ENCODE assay signal across 15 cellular contexts in the genomic region with DNA sequence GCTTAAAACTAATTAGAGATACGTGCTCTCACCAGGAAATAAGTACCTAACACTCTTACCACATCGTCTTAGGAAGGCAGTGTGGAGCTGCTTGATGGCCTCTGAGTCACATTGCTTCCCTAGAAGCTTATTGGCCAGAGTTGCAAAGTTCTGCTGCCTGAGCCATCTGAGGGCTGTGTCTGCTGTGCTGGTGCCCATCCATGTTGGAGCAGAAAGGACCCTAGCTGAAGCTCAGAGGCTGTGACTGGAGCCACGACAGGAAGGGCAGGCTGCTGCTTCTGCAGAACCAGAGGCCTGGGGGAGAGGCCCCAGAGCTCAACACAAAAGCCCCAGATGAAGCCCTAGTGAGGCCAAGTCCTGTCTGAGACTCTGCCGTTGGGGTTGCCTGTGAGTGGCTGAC.
A peak's percentile ranks its signal among the peaks of the same experiment; 100 is the strongest.
DNase-seq lines count a peak whose midpoint lies in the region; ATAC-seq, FAIRE-seq and TF ChIP-seq lines count a peak whose summit lies in the region.
"Had no signal": no experiment of that assay in that cellular context is flagged by ENCODE, and none has a peak within 500 bp of the region (broad histone marks: within the 10 kb centered on the region; RNA-seq: fewer than 3 reads in every experiment).

No MANE protein-coding gene starts in this region.

- H3K27ac ChIP-seq in HCT116 (ENCODE audit: low read depth, low read length), result no peak overlapping the region
- H3K27ac ChIP-seq in astrocyte (ENCODE audit: low read depth, low read length), result no peak overlapping the region
- H3K27ac ChIP-seq in sigmoid colon, result no peak overlapping the region
- H3K27ac ChIP-seq: BLaER1 treated with 17β-estradiol and CSF1 and Interleukin-3, amounts not matched to agents 10 nM and 100 nM had no signal

- H3K27me3 ChIP-seq in HCT116 (ENCODE audit: insufficient read depth, low read length) (no peaks in the 10 kb centered on the region), astrocyte (ENCODE audit: insufficient read depth, low read length) (no peaks in the 10 kb centered on the region), sigmoid colon (no peaks in the 10 kb centered on the region)
- H3K27me3 ChIP-seq: BLaER1 treated with 17β-estradiol and CSF1 and Interleukin-3, amounts not matched to agents 10 nM and 100 nM had no signal

- H3K9ac ChIP-seq in HCT116 (ENCODE audit: low read length) (no peak overlapping the region), astrocyte (ENCODE audit: low read length) (no peak overlapping the region)
- H3K9ac ChIP-seq: BLaER1 treated with 17β-estradiol and CSF1 and Interleukin-3, amounts not matched to agents 10 nM and 100 nM had no signal

- TF ChIP-seq CTCF in HCT116 (IDR thresholded peaks at IDR 0.05 in 2 of 3, conservative IDR thresholded peaks at IDR 0.05 in 1 of 3; ENCODE audit: borderline replicate concordance in 1 of 3, insufficient read depth in 1 of 3, low read depth in 2 of 3, low read length in 2 of 3), result no peak
- no peak for TF ChIP-seq CTCF in astrocyte (IDR thresholded peaks at IDR 0.05; ENCODE audit: insufficient read depth, low read depth, low read length)
- TF ChIP-seq CTCF in sigmoid colon (IDR thresholded peaks at IDR 0.05), result no peak

- peak; percentile 55 for ATAC-seq in HCT116
- no peak for ATAC-seq in HG02885 (IDR thresholded peaks at IDR 0.05; ENCODE audit: poor library complexity, unreplicated experiment)

- no peaks in the 10 kb centered on the region for H3K27me3 Mint-ChIP-seq in astrocyte (ENCODE audit: low read depth, unreplicated experiment)

- H3K4me3 Mint-ChIP-seq in astrocyte (ENCODE audit: unreplicated experiment), result no peak overlapping the region
- H3K4me3 Mint-ChIP-seq: type B pancreatic cell had no signal

- intact Hi-C loops in HCT116 (cut with micrococcal nuclease) (no loop called here), sigmoid colon (cut with DNase I) (no loop called here)

- H3K4me1 ChIP-seq in HCT116 (ENCODE audit: control insufficient read depth in 1 of 2, insufficient read depth in 2 of 2, low read length in 2 of 2) (peaks cover 0 to 15% of the 10 kb centered on the region in 2 experiments; a peak in 1 of 4 replicates), astrocyte (ENCODE audit: insufficient read depth, low read length) (peaks cover 3% of the 10 kb centered on the region), sigmoid colon (peaks cover 0 to 3% (median 0%) of the 10 kb centered on the region in 4 donors)

- H3K36me3 ChIP-seq in HCT116 (ENCODE audit: control insufficient read depth in 1 of 2, insufficient read depth in 2 of 2, low read length in 2 of 2), result no peaks in the 10 kb centered on the region
- H3K36me3 ChIP-seq in astrocyte (ENCODE audit: insufficient read depth, low read length), result no peaks in the 10 kb centered on the region
- no peaks in the 10 kb centered on the region for H3K36me3 ChIP-seq in sigmoid colon
- H3K36me3 ChIP-seq: BLaER1 treated with 17β-estradiol and CSF1 and Interleukin-3, amounts not matched to agents 10 nM and 100 nM had no signal

- no peak for FAIRE-seq in astrocyte (lab: Jason Lieb, UNC)
- FAIRE-seq: endothelial cell of umbilical vein had no signal

- in situ Hi-C loops in ACHN (cut with HindIII; ENCODE audit: low pct_ligation_motif_present, low pct_unique_long_range_greater_than_20kb, low sequenced_read_pairs), result no loop called here

- CTCF ChIA-PET in HCT116 (lab: Charles Lee), result interaction anchor here (0.7 kb wide), 1 partner anchor 8 kb away, joined by 3 read pairs; no protein-coding TSS in a partner anchor

- WGBS in sigmoid colon, 2 donors, result 37 to 61% methylated on average over 4 of the region's 4 CpGs

- no peak overlapping the region for H3K27ac Mint-ChIP-seq in astrocyte (ENCODE audit: unreplicated experiment)
- H3K27ac Mint-ChIP-seq: type B pancreatic cell had no signal

- H3K9me2 ChIP-seq in HCT116 (ENCODE audit: insufficient read depth), result no peaks in the 10 kb centered on the region

- POLR2A ChIA-PET in HCT116 (lab: Charles Lee), result no interaction called here

- peaks cover 17% of the 10 kb centered on the region for H3K4me1 Mint-ChIP-seq in astrocyte (ENCODE audit: low read depth, unreplicated experiment)

- H3K4me2 ChIP-seq in HCT116 (ENCODE audit: low read length) (no peak overlapping the region), astrocyte (ENCODE audit: low read length) (no peak overlapping the region)
- H3K4me2 ChIP-seq: BLaER1 treated with 17β-estradiol and CSF1 and Interleukin-3, amounts not matched to agents 10 nM and 100 nM had no signal

- RAD21 ChIA-PET in HCT116 (lab: Charles Lee; ENCODE audit: low non-redundant PET in 1 of 2, low total read pairs in 2 of 2, uncharacterized antibody in 2 of 2, unreplicated experiment in 2 of 2), result no interaction called here

- H3K9me3 Mint-ChIP-seq in astrocyte (ENCODE audit: unreplicated experiment), result peaks cover 9% of the 10 kb centered on the region
- H3K9me3 Mint-ChIP-seq: type B pancreatic cell had no signal

- H3K79me2 ChIP-seq in HCT116 (ENCODE audit: insufficient read depth, low read length), result no peaks in the 10 kb centered on the region
- H3K79me2 ChIP-seq in astrocyte (ENCODE audit: insufficient read depth, low read length), result no peaks in the 10 kb centered on the region

- TF ChIP-seq EP300 in sigmoid colon (IDR thresholded peaks at IDR 0.05), result no peak

- TF ChIP-seq RAD21 in HCT116 (IDR thresholded peaks at IDR 0.05; ENCODE audit: low read depth), result no peak

- H3K9me3 ChIP-seq in HCT116 (ENCODE audit: control insufficient read depth in 1 of 2, insufficient read depth in 1 of 2, low read depth in 1 of 2, low read length in 2 of 2) (no peaks in the 10 kb centered on the region; a peak in 1 of 4 replicates), astrocyte (ENCODE audit: insufficient read depth, low read depth, low read length) (peaks cover 3% of the 10 kb centered on the region), sigmoid colon (no peaks in the 10 kb centered on the region)

- BruUV-seq in HCT116 (replicated peaks; lab: Mats Ljungman, UMichigan), result no TSS peak

- TF ChIP-seq POLR2A in HCT116 (IDR thresholded peaks at IDR 0.05; ENCODE audit: borderline replicate concordance, extremely low read depth, insufficient read depth, insufficient read length) (no peak), sigmoid colon (IDR thresholded peaks at IDR 0.05) (no peak)

- peaks cover 12% of the 10 kb centered on the region for H3K36me3 Mint-ChIP-seq in astrocyte (ENCODE audit: low read depth, unreplicated experiment)
- H3K36me3 Mint-ChIP-seq: type B pancreatic cell had no signal

- DNase-seq in ACHN, result peak; percentile 63
- DNase-seq in HCT116 (ENCODE audit: low read depth, low spot score), result no peak
- DNase-seq in astrocyte (ENCODE audit: low read depth), result peak; percentile 65
- DNase-seq in iris pigment epithelial cell (ENCODE audit: low read depth), result peak; percentile 85
- DNase-seq in sigmoid colon, result no peak
- DNase-seq in NCI-H1930 (lab: John Stamatoyannopoulos, UW), result no peak
- DNase-seq in D341Med (ENCODE audit: low spot score), result no peak
- DNase-seq: activated T-cell treated with anti-CD3 and anti-CD28 coated beads for 4 hours, anterior cingulate cortex, GF-D8, NCI-H2081 treated with DMSO at 0.1 percent for 48 hours had no signal

- H2AFZ ChIP-seq in HCT116 (ENCODE audit: low read depth, low read length, poor library complexity, severe bottlenecking), result no peak overlapping the region
- H2AFZ ChIP-seq in astrocyte (ENCODE audit: low read depth, low read length), result no peak overlapping the region

- H3K4me3 ChIP-seq in HCT116 (replicated peaks in 1 of 2; ENCODE audit: low read depth in 1 of 2, low read length in 2 of 2) (no peak overlapping the region), astrocyte (ENCODE audit: insufficient read depth, low read depth, low read length) (no peak overlapping the region), sigmoid colon (no peak overlapping the region)
- H3K4me3 ChIP-seq: BLaER1 treated with 17β-estradiol and CSF1 and Interleukin-3, amounts not matched to agents 10 nM and 100 nM had no signal

- H4K20me1 ChIP-seq in HCT116 (ENCODE audit: insufficient read depth), result no peaks in the 10 kb centered on the region
- no peaks in the 10 kb centered on the region for H4K20me1 ChIP-seq in astrocyte (ENCODE audit: insufficient read depth, low read length)
- H4K20me1 ChIP-seq: BLaER1 treated with 17β-estradiol and CSF1 and Interleukin-3, amounts not matched to agents 10 nM and 100 nM had no signal

TF ChIP-seq in HCT116, 20 proteins besides CTCF, POLR2A, EP300 and RAD21:
- TF ChIP-seq ZFX (IDR thresholded peaks at IDR 0.05) (no peak), CBX3 (IDR thresholded peaks at IDR 0.05; ENCODE audit: low read depth) (peak; percentile 32; the same call in 1 of the 2 replicates)

Comparison
In these comparisons a context has a peak if more than half of its experiments do, and no peak if none do; other contexts are left out.
1. DNase-seq: peak in ACHN (single experiment), astrocyte (single experiment) and iris pigment epithelial cell (single experiment); none in HCT116 (single experiment), sigmoid colon (single experiment), NCI-H1930 (0 of 2) and D341Med (single experiment).